Comparison of ENCODE assay signal across 1 cellular context in the genomic region with DNA sequence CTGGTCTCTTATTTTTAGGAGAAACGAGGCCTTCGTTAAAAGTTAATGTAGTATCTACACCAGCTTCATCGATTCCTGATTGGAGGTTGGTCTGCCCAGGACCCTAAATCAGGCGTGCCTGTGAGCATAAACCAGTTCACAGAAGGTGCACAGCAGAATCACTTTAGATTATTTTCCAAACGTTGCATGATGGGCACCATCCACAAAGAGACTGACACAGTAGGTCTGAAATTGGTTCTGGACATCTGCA.
TF ChIP-seq lines count a peak whose summit lies in the region.

No MANE protein-coding gene starts in this region.

TF ChIP-seq in HCT116, 20 proteins besides CTCF, POLR2A, EP300 and RAD21 (continued from another document):
- TF ChIP-seq, protein P1, sequence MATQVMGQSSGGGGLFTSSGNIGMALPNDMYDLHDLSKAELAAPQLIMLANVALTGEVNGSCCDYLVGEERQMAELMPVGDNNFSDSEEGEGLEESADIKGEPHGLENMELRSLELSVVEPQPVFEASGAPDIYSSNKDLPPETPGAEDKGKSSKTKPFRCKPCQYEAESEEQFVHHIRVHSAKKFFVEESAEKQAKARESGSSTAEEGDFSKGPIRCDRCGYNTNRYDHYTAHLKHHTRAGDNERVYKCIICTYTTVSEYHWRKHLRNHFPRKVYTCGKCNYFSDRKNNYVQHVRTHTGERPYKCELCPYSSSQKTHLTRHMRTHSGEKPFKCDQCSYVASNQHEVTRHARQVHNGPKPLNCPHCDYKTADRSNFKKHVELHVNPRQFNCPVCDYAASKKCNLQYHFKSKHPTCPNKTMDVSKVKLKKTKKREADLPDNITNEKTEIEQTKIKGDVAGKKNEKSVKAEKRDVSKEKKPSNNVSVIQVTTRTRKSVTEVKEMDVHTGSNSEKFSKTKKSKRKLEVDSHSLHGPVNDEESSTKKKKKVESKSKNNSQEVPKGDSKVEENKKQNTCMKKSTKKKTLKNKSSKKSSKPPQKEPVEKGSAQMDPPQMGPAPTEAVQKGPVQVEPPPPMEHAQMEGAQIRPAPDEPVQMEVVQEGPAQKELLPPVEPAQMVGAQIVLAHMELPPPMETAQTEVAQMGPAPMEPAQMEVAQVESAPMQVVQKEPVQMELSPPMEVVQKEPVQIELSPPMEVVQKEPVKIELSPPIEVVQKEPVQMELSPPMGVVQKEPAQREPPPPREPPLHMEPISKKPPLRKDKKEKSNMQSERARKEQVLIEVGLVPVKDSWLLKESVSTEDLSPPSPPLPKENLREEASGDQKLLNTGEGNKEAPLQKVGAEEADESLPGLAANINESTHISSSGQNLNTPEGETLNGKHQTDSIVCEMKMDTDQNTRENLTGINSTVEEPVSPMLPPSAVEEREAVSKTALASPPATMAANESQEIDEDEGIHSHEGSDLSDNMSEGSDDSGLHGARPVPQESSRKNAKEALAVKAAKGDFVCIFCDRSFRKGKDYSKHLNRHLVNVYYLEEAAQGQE (IDR thresholded peaks at IDR 0.05; ENCODE audit: low read depth) = no peak
- TF ChIP-seq, protein P2, sequence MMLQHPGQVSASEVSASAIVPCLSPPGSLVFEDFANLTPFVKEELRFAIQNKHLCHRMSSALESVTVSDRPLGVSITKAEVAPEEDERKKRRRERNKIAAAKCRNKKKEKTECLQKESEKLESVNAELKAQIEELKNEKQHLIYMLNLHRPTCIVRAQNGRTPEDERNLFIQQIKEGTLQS (IDR thresholded peaks at IDR 0.05) = no peak
- TF ChIP-seq POLR2AphosphoS5 (IDR thresholded peaks at IDR 0.05; ENCODE audit: low read depth, low read length) = no peak
- TF ChIP-seq YY1 (IDR thresholded peaks at IDR 0.05; ENCODE audit: extremely low read depth, insufficient replicate concordance, low read depth, low read length) = no peak
- TF ChIP-seq ZFX (IDR thresholded peaks at IDR 0.05) = no peak
- no peak for TF ChIP-seq ZNF274 (IDR thresholded peaks at IDR 0.05; ENCODE audit: low read depth, low read length)
